Comparison of ENCODE assay signal across 8 cellular contexts in the genomic region with DNA sequence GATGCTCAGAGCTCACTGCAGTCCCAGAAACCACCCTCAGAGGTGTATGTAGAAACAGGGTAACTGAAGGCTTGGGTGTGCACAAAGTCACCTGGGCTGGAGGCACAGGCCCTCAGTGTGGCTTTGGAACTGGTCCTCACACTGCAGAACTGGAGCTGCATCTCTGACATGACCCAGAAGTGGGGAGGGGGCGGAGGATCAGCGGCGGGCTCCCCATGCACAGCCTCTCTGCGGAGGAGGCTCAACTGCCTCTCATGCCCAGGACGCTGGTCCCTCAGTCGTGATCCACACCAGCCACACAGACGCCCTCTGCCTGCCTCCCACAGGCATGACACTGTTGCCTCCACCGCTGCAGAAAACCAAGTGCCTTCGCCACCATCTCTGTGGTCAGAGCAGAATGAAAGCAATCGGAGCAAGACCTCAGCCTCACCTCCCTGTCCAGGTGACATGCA.
DNase-seq lines count a peak whose midpoint lies in the region; ATAC-seq and TF ChIP-seq lines count a peak whose summit lies in the region.

No MANE protein-coding gene starts in this region.

- peaks cover 9% of the 10 kb centered on the region for H3K9me3 ChIP-seq in BLaER1
- no peaks in the 10 kb centered on the region for H3K9me3 ChIP-seq in Peyer's patch
- H3K9me3 ChIP-seq in cardiac muscle cell (ENCODE audit: low read depth) = no peaks in the 10 kb centered on the region
- H3K9me3 ChIP-seq in sigmoid colon = no peaks in the 10 kb centered on the region

- peak; percentile 51 for ATAC-seq in GM19043 (IDR thresholded peaks at IDR 0.05; ENCODE audit: low read depth, unreplicated experiment)
- ATAC-seq in HG03108 (IDR thresholded peaks at IDR 0.05; ENCODE audit: unreplicated experiment) = no peak
- no peak for ATAC-seq in GM21529 (IDR thresholded peaks at IDR 0.05; ENCODE audit: unreplicated experiment)

- no peaks in the 10 kb centered on the region for H3K36me3 ChIP-seq in BLaER1
- no peaks in the 10 kb centered on the region for H3K36me3 ChIP-seq in Peyer's patch
- no peaks in the 10 kb centered on the region for H3K36me3 ChIP-seq in cardiac muscle cell
- H3K36me3 ChIP-seq in sigmoid colon = no peaks in the 10 kb centered on the region

- TF ChIP-seq POLR2A in Peyer's patch (IDR thresholded peaks at IDR 0.05) (no peak), sigmoid colon (IDR thresholded peaks at IDR 0.05) (no peak)

- H3K4me1 ChIP-seq in BLaER1 = peaks cover 24% of the 10 kb centered on the region
- no peaks in the 10 kb centered on the region for H3K4me1 ChIP-seq in Peyer's patch
- H3K4me1 ChIP-seq in cardiac muscle cell (ENCODE audit: low read depth) = no peaks in the 10 kb centered on the region
- H3K4me1 ChIP-seq in sigmoid colon = peaks cover 0 to 9% (median 0%) of the 10 kb centered on the region in 4 donors

- peak overlapping the region; percentile 71 for H3K4me2 ChIP-seq in BLaER1

- TF ChIP-seq EP300 in sigmoid colon (IDR thresholded peaks at IDR 0.05) = no peak

- 12 to 34% methylated on average over 10 of the region's 10 CpGs for WGBS in sigmoid colon, 2 donors

- intact Hi-C loops in sigmoid colon (cut with DNase I) = no loop called here

- TF ChIP-seq CTCF in Peyer's patch (IDR thresholded peaks at IDR 0.05) (peak in 4 of 6 experiments; percentile 26 to 77 (median 71)), cardiac muscle cell (IDR thresholded peaks at IDR 0.05; ENCODE audit: low read depth, low read length) (peak; percentile 53), sigmoid colon (IDR thresholded peaks at IDR 0.05) (peak in 3 of 4 experiments; percentile 31 to 41 (median 33))

- H3K27me3 ChIP-seq in BLaER1 (no peaks in the 10 kb centered on the region), Peyer's patch (no peaks in the 10 kb centered on the region), cardiac muscle cell (peaks cover 2% of the 10 kb centered on the region), sigmoid colon (no peaks in the 10 kb centered on the region)

- DNase-seq in Peyer's patch (peak in 2 of 3 donors; percentile 56 to 65), cardiac muscle cell (ENCODE audit: low read depth in 1 of 2, low spot score in 1 of 2) (peak; percentile 44 to 47), sigmoid colon (no peak), NCI-H128 (lab: John Stamatoyannopoulos, UW; ENCODE audit: unreplicated experiment) (no peak)

- H3K4me3 ChIP-seq in BLaER1 (no peak overlapping the region), Peyer's patch (no peak overlapping the region), cardiac muscle cell (no peak overlapping the region), sigmoid colon (no peak overlapping the region)

- H3K27ac ChIP-seq in BLaER1 = no peak overlapping the region
- H3K27ac ChIP-seq in Peyer's patch = no peak overlapping the region
- H3K27ac ChIP-seq in cardiac muscle cell = no peak overlapping the region
- no peak overlapping the region for H3K27ac ChIP-seq in sigmoid colon

- no peaks in the 10 kb centered on the region for H4K20me1 ChIP-seq in BLaER1

- no peak overlapping the region for H3K9ac ChIP-seq in BLaER1

Comparison
In these comparisons a context has a peak if more than half of its experiments do, and no peak if none do; other contexts are left out.
1. DNase-seq: peak in Peyer's patch (2 of 3) and cardiac muscle cell (2 of 2); none in sigmoid colon (single experiment) and NCI-H128 (single experiment).
2. Peak in every context shown above with its lines, with median percentiles within 50 percentile points of each other: CTCF ChIP-seq.